In genomic region chr11:126484266-126484665, GRCh38 we compare ENCODE assay signal across 18 cellular contexts.
DNase-seq lines count a peak whose midpoint lies in the region; ATAC-seq and TF ChIP-seq lines count a peak whose summit lies in the region.
"Had no signal": no experiment of that assay in that cellular context is flagged by ENCODE, and none has a peak within 500 bp of the region (broad histone marks: within the 10 kb centered on the region; RNA-seq: fewer than 3 reads in every experiment).

No MANE protein-coding gene starts in this region.

- dilution Hi-C loops in IMR-90 (cut with HindIII; ENCODE audit: low sequenced_read_pairs, unreplicated experiment): no loop called here

- ATAC-seq in IMR-90 (ENCODE audit: low read depth) (peak; percentile 51), sciatic nerve (no peak)
- ATAC-seq: mucosa of descending colon had no signal

- peak overlapping the region in 1 of 2 experiments; percentile 68; a peak in 1 of 4 replicates for H4K8ac ChIP-seq in IMR-90 (ENCODE audit: low read depth in 2 of 2, low read length in 2 of 2)
- H4K8ac ChIP-seq in mesenchymal stem cell (ENCODE audit: low read length): no peak overlapping the region

- H3K27me3 ChIP-seq in IMR-90 (ENCODE audit: control insufficient read depth, insufficient read depth, low read length) (no peaks in the 10 kb centered on the region), mesenchymal stem cell (ENCODE audit: control insufficient read depth in 1 of 2, insufficient read depth in 1 of 2, low read length in 2 of 2) (no peaks in the 10 kb centered on the region)

- H2AK5ac ChIP-seq in IMR-90 (ENCODE audit: low read depth, low read length) (peak overlapping the region; percentile 57; the same call in 1 of the 2 replicates), mesenchymal stem cell (ENCODE audit: low read length, severe bottlenecking) (peak overlapping the region; percentile 3)

- H4K5ac ChIP-seq in IMR-90 (ENCODE audit: low read depth, low read length): peak overlapping the region; percentile 84

- H3K9me1 ChIP-seq in IMR-90 (ENCODE audit: insufficient read depth, low read length): peaks cover 12% of the 10 kb centered on the region; the same call in 1 of the 2 replicates

- peak overlapping the region; percentile 67 for H4K91ac ChIP-seq in IMR-90 (ENCODE audit: insufficient read depth, low read depth, low read length)
- H4K91ac ChIP-seq in mesenchymal stem cell (ENCODE audit: low read length): no peak overlapping the region

- no peak overlapping the region for H3K56ac ChIP-seq in IMR-90 (ENCODE audit: extremely low read depth, insufficient read depth, low read length)

- no peaks in the 10 kb centered on the region for H3K9me3 ChIP-seq in IMR-90 (ENCODE audit: control insufficient read depth, insufficient read depth, low read length)
- H3K9me3 ChIP-seq in mesenchymal stem cell (ENCODE audit: control insufficient read depth, low read length): peaks cover 8% of the 10 kb centered on the region
- H3K9me3 ChIP-seq: mucosa of descending colon had no signal

- no CpG with 5 or more reads among the region's 2 CpGs for WGBS in IMR-90 (ENCODE audit: extremely low coverage in 2 of 2, insufficient read length in 1 of 2), 2 experiments
- 86% methylated on average over 1 of the region's 2 CpGs for WGBS in mesenchymal stem cell

- no peak overlapping the region for H2AFZ ChIP-seq in IMR-90 (replicated peaks; ENCODE audit: low read length, poor library complexity)
- no peak overlapping the region for H2AFZ ChIP-seq in mesenchymal stem cell (ENCODE audit: low read depth, low read length)
- H2AFZ ChIP-seq: parathyroid adenoma had no signal

- H3K18ac ChIP-seq in IMR-90 (ENCODE audit: low read depth, low read length) (peak overlapping the region; percentile 97), mesenchymal stem cell (ENCODE audit: low read depth in 1 of 2, low read length in 2 of 2) (no peak overlapping the region)

- H2BK15ac ChIP-seq in IMR-90 (ENCODE audit: low read depth, low read length) (peak overlapping the region; percentile 39; the same call in 2 of the 3 replicates), mesenchymal stem cell (ENCODE audit: low read depth, poor library complexity, severe bottlenecking) (no peak overlapping the region)

- TF ChIP-seq CTCF in IMR-90 (conservative IDR thresholded peaks at IDR 0.05; ENCODE audit: low read depth, low read length): no peak

- intact Hi-C loops in IMR-90 (cut with micrococcal nuclease) (no loop called here), sciatic nerve (cut with DNase I) (loop anchor here (5.0 kb wide), 1 partner anchor 47 kb away; no protein-coding TSS in a partner anchor), posterior vena cava (cut with DNase I) (no loop called here)

- H3K36me3 ChIP-seq in IMR-90 (ENCODE audit: control insufficient read depth, insufficient read depth, low read length): no peaks in the 10 kb centered on the region
- H3K36me3 ChIP-seq in mesenchymal stem cell (ENCODE audit: control insufficient read depth in 1 of 2, insufficient read depth in 2 of 2, low read depth in 1 of 2, low read length in 2 of 2): no peaks in the 10 kb centered on the region

- no peak overlapping the region; the same call in 1 of the 2 replicates for H3K23ac ChIP-seq in IMR-90 (ENCODE audit: low read depth, low read length)
- no peak overlapping the region for H3K23ac ChIP-seq in mesenchymal stem cell (ENCODE audit: low read length in 2 of 2)

- DNase-seq in AML-193 (lab: John Stamatoyannopoulos, UW) (peak; percentile 7 to 26), IMR-90 (peak; percentile 94), astrocyte of the hippocampus (ENCODE audit: low read depth, low spot score) (peak; percentile 67), mesenchymal stem cell (peak; percentile 52), sciatic nerve (ENCODE audit: low spot score) (no peak), posterior vena cava (ENCODE audit: low spot score) (no peak), NCI-H446 (lab: John Stamatoyannopoulos, UW) (no peak)
- no peak for DNase-seq in stimulated activated CD4-positive, alpha-beta T cell treated with anti-CD3 and anti-CD28 coated beads, Interleukin-15, amount 100 ng/mL, for 24 hours
- DNase-seq: activated CD4-positive, alpha-beta T cell treated with anti-CD3 and anti-CD28 coated beads, Interleukin-2, amount 10 ng/mL, durations not matched to agents 7 days and 5 days; activated T-cell treated with anti-CD3 and anti-CD28 coated beads, Interleukin-2, amount 50 U/mL, for 48 hours; effector CD4-positive, alpha-beta T cell; kidney; NCI-H1436 treated with DMSO at 0.1 percent for 48 hours; NCI-H526 treated with DMSO at 0.1 percent for 48 hours; SHP77; T1000 had no signal

- H2BK20ac ChIP-seq in IMR-90 (ENCODE audit: low read depth, low read length): peak overlapping the region; percentile 78

- no peak overlapping the region for H2AK9ac ChIP-seq in IMR-90 (replicated peaks; ENCODE audit: low read depth, low read length, poor library complexity)

- H2BK5ac ChIP-seq in IMR-90 (ENCODE audit: low read depth, low read length, poor library complexity, severe bottlenecking) (peak overlapping the region; percentile 86), mesenchymal stem cell (ENCODE audit: low read depth, low read length, poor library complexity, severe bottlenecking) (no peak overlapping the region)

- H3K9ac ChIP-seq in IMR-90 (ENCODE audit: low read depth, low read length) (no peak overlapping the region), mesenchymal stem cell (ENCODE audit: low read length) (no peak overlapping the region)
- H3K9ac ChIP-seq: parathyroid adenoma had no signal

- no peaks in the 10 kb centered on the region for H4K20me1 ChIP-seq in IMR-90 (ENCODE audit: insufficient read depth, low read length)

- peak overlapping the region; percentile 80 for H3K4ac ChIP-seq in IMR-90 (ENCODE audit: low read depth, low read length)
- no peak overlapping the region for H3K4ac ChIP-seq in mesenchymal stem cell (ENCODE audit: low read depth in 1 of 2, low read length in 2 of 2)

- POLR2A ChIA-PET in IMR-90 (lab: Charles Lee; ENCODE audit: unreplicated experiment): no interaction called here

- H3K14ac ChIP-seq in IMR-90 (replicated peaks; ENCODE audit: low read depth, low read length): peak overlapping the region; percentile 69; the same call in 1 of the 2 replicates
- H3K14ac ChIP-seq in mesenchymal stem cell (ENCODE audit: low read length in 2 of 2): no peak overlapping the region

- in situ Hi-C loops in IMR-90 (cut with MboI; ENCODE audit: low sequenced_read_pairs): no loop called here

- CTCF ChIA-PET in IMR-90 (lab: Yijun Ruan, JAX): interaction anchor here (1.5 to 1.8 kb wide), 2 partner anchors 173 to 176 kb away, joined by 4 to 6 read pairs; no protein-coding TSS in a partner anchor

- peaks cover 21% of the 10 kb centered on the region for H3K4me1 ChIP-seq in IMR-90 (ENCODE audit: control insufficient read depth, insufficient read depth, low read length)
- H3K4me1 ChIP-seq in mesenchymal stem cell (ENCODE audit: control insufficient read depth, insufficient read depth, low read depth, low read length): peaks cover 17% of the 10 kb centered on the region
- H3K4me1 ChIP-seq: parathyroid adenoma had no signal

- TF ChIP-seq POLR2A in IMR-90 (IDR thresholded peaks at IDR 0.05; ENCODE audit: low read depth, low read length): no peak

- H3K4me3 ChIP-seq in IMR-90 (ENCODE audit: insufficient read depth, low read depth, low read length): no peak overlapping the region
- H3K4me3 ChIP-seq in mesenchymal stem cell (ENCODE audit: insufficient read depth in 1 of 2, low read depth in 1 of 2, low read length in 2 of 2): no peak overlapping the region
- H3K4me3 ChIP-seq: mucosa of descending colon had no signal

- BruUV-seq in IMR-90 (replicated peaks; lab: Mats Ljungman, UMichigan): no TSS peak

- TF ChIP-seq RAD21 in IMR-90 (IDR thresholded peaks at IDR 0.05; ENCODE audit: low read length): no peak

- H3K27ac ChIP-seq in IMR-90 (ENCODE audit: insufficient read depth, low read length) (peak overlapping the region; percentile 72; the same call in 1 of the 2 replicates), mesenchymal stem cell (ENCODE audit: low read length, poor library complexity, severe bottlenecking) (peak overlapping the region; percentile 20)
- H3K27ac ChIP-seq: parathyroid adenoma had no signal

- peak overlapping the region; percentile 89 for H2BK120ac ChIP-seq in IMR-90 (ENCODE audit: low read depth, low read length)
- H2BK120ac ChIP-seq in mesenchymal stem cell (ENCODE audit: low read depth, low read length): no peak overlapping the region

- no peaks in the 10 kb centered on the region for H3K79me1 ChIP-seq in IMR-90 (ENCODE audit: low read depth in 1 of 2, low read length in 2 of 2)
- no peaks in the 10 kb centered on the region for H3K79me1 ChIP-seq in mesenchymal stem cell (replicated peaks; ENCODE audit: low read length, poor library complexity, severe bottlenecking)

- H2BK12ac ChIP-seq in mesenchymal stem cell (ENCODE audit: low read length in 2 of 2): no peak overlapping the region

- H3K4me2 ChIP-seq in IMR-90 (ENCODE audit: low read depth, low read length) (peak overlapping the region; percentile 61), mesenchymal stem cell (ENCODE audit: low read length, poor library complexity, severe bottlenecking) (no peak overlapping the region)

TF ChIP-seq in IMR-90, 13 proteins besides CTCF, POLR2A, EP300 and RAD21:
- TF ChIP-seq NFE2L2 (IDR thresholded peaks at IDR 0.05; ENCODE audit: low read depth, low read length) (peak; percentile 99), FOS (IDR thresholded peaks at IDR 0.05; ENCODE audit: low read depth, low read length) (no peak), MAFK (IDR thresholded peaks at IDR 0.05; ENCODE audit: low read depth, low read length) (peak; percentile 79), CEBPB (IDR thresholded peaks at IDR 0.05; ENCODE audit: low read depth, low read length) (peak; percentile 87)

Comparison
In these comparisons a context has a peak if more than half of its experiments do, and no peak if none do; other contexts are left out.
1. DNase-seq: peak in AML-193 (2 of 2), IMR-90 (single experiment), astrocyte of the hippocampus (single experiment) and mesenchymal stem cell (single experiment); none in sciatic nerve (single experiment), posterior vena cava (single experiment), NCI-H446 (0 of 2) and stimulated activated CD4-positive, alpha-beta T cell treated with anti-CD3 and anti-CD28 coated beads, Interleukin-15, amount 100 ng/mL, for 24 hours (single experiment).